Comparison of ENCODE assay signal across 1 cellular context in genomic region chr1:180533571-180533987, GRCh38.
TF ChIP-seq lines count a peak whose summit lies in the region.

No MANE protein-coding gene starts in this region.

TF ChIP-seq in GM23338, 12 proteins besides CTCF, POLR2A, EP300 and RAD21 (continued from another document):
- no peak for TF ChIP-seq ZNF462 (CRISPR knock-in tag; IDR thresholded peaks at IDR 0.05)
- TF ChIP-seq STAT1 (IDR thresholded peaks at IDR 0.05; ENCODE audit: unreplicated experiment): no peak
- TF ChIP-seq ETS1 (IDR thresholded peaks at IDR 0.05): no peak
